Comparison of ENCODE assay signal across 15 cellular contexts in genomic region chr12:85733984-85734383, GRCh38.
"Had no signal": no experiment of that assay in that cellular context is flagged by ENCODE, and none has a peak within 500 bp of the region (broad histone marks: within the 10 kb centered on the region; RNA-seq: fewer than 3 reads in every experiment).

No MANE protein-coding gene starts in this region.

- ATAC-seq: left cardiac atrium; lower lobe of right lung; mucosa of descending colon; naive thymus-derived CD8-positive, alpha-beta T cell; sciatic nerve; stimulated activated naive CD8-positive, alpha-beta T cell treated with anti-CD3 and anti-CD28 coated beads, Interleukin-15, Interleukin-2, amounts not matched to agents 100 U/mL and 50 U/mL, for 24 hours; T-cell had no signal

- H3K36me3 ChIP-seq: brain microvascular endothelial cell, lower lobe of right lung, suprapubic skin had no signal

- H3K4me3 ChIP-seq: lower lobe of right lung, mucosa of descending colon, suprapubic skin had no signal

- H3K27ac ChIP-seq: brain microvascular endothelial cell, lower lobe of right lung, suprapubic skin had no signal

- H3K9me3 ChIP-seq: lower lobe of right lung, mucosa of descending colon, suprapubic skin had no signal

- DNase-seq: activated CD4-positive, alpha-beta T cell treated with anti-CD3 and anti-CD28 coated beads for 48 hours; activated naive CD4-positive, alpha-beta T cell treated with anti-CD3 and anti-CD28 coated beads for 36 hours; cerebellar nuclear complex; immature natural killer cell; left cardiac atrium; lower lobe of right lung; mucosa of descending colon; naive thymus-derived CD8-positive, alpha-beta T cell; SHP77 treated with DMSO at 0.1 percent for 48 hours; stimulated activated CD4-positive, alpha-beta T cell treated with anti-CD3 and anti-CD28 coated beads, Interleukin-12 subunit alpha, Interleukin-12 subunit beta, amount 100 ng/mL, for 4 hours; stimulated activated naive CD8-positive, alpha-beta T cell treated with anti-CD3 and anti-CD28 coated beads, Interleukin-15, Interleukin-2, amounts not matched to agents 100 U/mL and 50 U/mL, for 24 hours; T-cell had no signal

- H3K4me1 ChIP-seq: lower lobe of right lung, suprapubic skin had no signal

- H3K27me3 ChIP-seq: brain microvascular endothelial cell, suprapubic skin had no signal
